12 cellular contexts compared by ENCODE assay signal in the genomic region with DNA sequence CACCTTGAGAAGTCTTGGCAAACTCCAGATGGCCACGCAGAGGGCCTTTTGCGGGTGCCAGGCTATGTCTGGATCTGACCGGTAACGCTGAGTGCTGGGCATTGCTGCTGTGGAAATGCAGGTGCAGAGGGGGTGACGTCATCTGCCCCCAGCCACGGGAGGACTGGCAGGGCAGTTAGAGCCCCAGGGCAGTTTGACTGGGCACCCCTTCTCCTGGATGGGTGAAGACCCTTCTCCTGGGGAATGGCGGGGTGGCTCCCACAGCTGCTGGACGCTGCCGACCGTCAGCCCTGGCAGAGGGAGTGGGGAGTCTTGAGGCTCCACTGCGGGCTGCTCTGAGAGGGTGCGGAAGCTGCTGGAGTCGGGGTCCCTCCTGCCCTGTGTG. TPM values are rescaled to one million over a fixed set of nuclear protein-coding genes. Genes with fewer than 3 reads are reported as not detected.
DNase-seq lines count a peak whose midpoint lies in the region; ATAC-seq, FAIRE-seq and TF ChIP-seq lines count a peak whose summit lies in the region.
"Had no signal": no experiment of that assay in that cellular context is flagged by ENCODE, and none has a peak within 500 bp of the region (broad histone marks: within the 10 kb centered on the region; RNA-seq: fewer than 3 reads in every experiment).

No MANE protein-coding gene starts in this region.

- DNase-seq in A673 (ENCODE audit: low spot score) = no peak
- DNase-seq in endothelial cell of umbilical vein (ENCODE audit: low read depth, low spot score) = no peak
- no peak for DNase-seq in neural crest cell (ENCODE audit: low read depth, low spot score)
- DNase-seq in NCI-H446 (lab: John Stamatoyannopoulos, UW) = no peak
- DNase-seq in islet precursor cell = no peak
- DNase-seq in activated effector memory CD4-positive, alpha-beta T cell treated with anti-CD3 and anti-CD28 coated beads, Interleukin-2, amount 50 U/mL, for 16 hours = no peak
- DNase-seq: BE2C, colonic mucosa, SIG-M5 had no signal

- intact Hi-C loops in A673 (cut with micrococcal nuclease; ENCODE audit: unreplicated experiment) (no loop called here), endothelial cell of umbilical vein (cut with micrococcal nuclease) (no loop called here)

- peak overlapping the region; percentile 92 for H3K27ac ChIP-seq in A673 (ENCODE audit: low read depth, low read length, poor library complexity, severe bottlenecking)
- no peak overlapping the region for H3K27ac ChIP-seq in OCI-LY3 (ENCODE audit: low read length)
- peak overlapping the region; percentile 88 for H3K27ac ChIP-seq in endothelial cell of umbilical vein (ENCODE audit: insufficient read depth, low read depth, low read length)
- H3K27ac ChIP-seq: colonic mucosa had no signal

- H2AFZ ChIP-seq in OCI-LY3 (ENCODE audit: low read depth, low read length) = no peak overlapping the region
- no peak overlapping the region for H2AFZ ChIP-seq in endothelial cell of umbilical vein (ENCODE audit: low read depth, low read length)

- H3K4me3 ChIP-seq in A673 (ENCODE audit: low read depth, low read length, poor library complexity, severe bottlenecking) = no peak overlapping the region
- no peak overlapping the region for H3K4me3 ChIP-seq in OCI-LY3 (ENCODE audit: low read length)
- no peak overlapping the region for H3K4me3 ChIP-seq in endothelial cell of umbilical vein (replicated peaks in 1 of 3; ENCODE audit: insufficient read depth in 1 of 3, low read depth in 1 of 3, low read length in 3 of 3)

- no peaks in the 10 kb centered on the region for H3K36me3 ChIP-seq in A673 (ENCODE audit: insufficient read depth, low read length, poor library complexity, severe bottlenecking)
- H3K36me3 ChIP-seq in OCI-LY3 (replicated peaks; ENCODE audit: low read depth, low read length) = no peaks in the 10 kb centered on the region
- H3K36me3 ChIP-seq in endothelial cell of umbilical vein (ENCODE audit: control insufficient read depth in 2 of 2, extremely low read depth in 1 of 2, insufficient read depth in 2 of 2, low read length in 2 of 2) = no peaks in the 10 kb centered on the region
- H3K36me3 ChIP-seq: BE2C, colonic mucosa had no signal

- CTCF ChIA-PET in A673 (lab: Charles Lee) = no interaction called here
- CTCF ChIA-PET in endothelial cell of umbilical vein (lab: Charles Lee) = interaction anchor here (3.2 kb wide), 1 partner anchor 19 kb away, joined by 13 read pairs; no protein-coding TSS in a partner anchor

- no peaks in the 10 kb centered on the region for H4K20me1 ChIP-seq in OCI-LY3 (ENCODE audit: insufficient read depth, low read length)
- H4K20me1 ChIP-seq in endothelial cell of umbilical vein (replicated peaks; ENCODE audit: control insufficient read depth, extremely low read depth, insufficient read depth, low read length) = no peaks in the 10 kb centered on the region

- TF ChIP-seq CTCF in A673 (conservative IDR thresholded peaks at IDR 0.05; ENCODE audit: low read depth, low read length) (no peak), OCI-LY3 (IDR thresholded peaks at IDR 0.05; ENCODE audit: low read depth, low read length) (no peak), endothelial cell of umbilical vein (IDR thresholded peaks at IDR 0.05; ENCODE audit: extremely low read depth in 1 of 2, insufficient read depth in 1 of 2, low read depth in 1 of 2, low read length in 2 of 2) (no peak), neural crest cell (conservative IDR thresholded peaks at IDR 0.05) (no peak)

- dilution Hi-C loops in endothelial cell of umbilical vein (cut with MboI; ENCODE audit: extremely low pct_ligation_motif_present, low sequenced_read_pairs) = no loop called here

- no peaks in the 10 kb centered on the region for H3K9me1 ChIP-seq in endothelial cell of umbilical vein (replicated peaks; ENCODE audit: control insufficient read depth, extremely low read depth, insufficient read depth, low read length)

- no peaks in the 10 kb centered on the region for H3K9me3 ChIP-seq in A673 (ENCODE audit: low read depth, low read length, poor library complexity, severe bottlenecking)
- no peaks in the 10 kb centered on the region for H3K9me3 ChIP-seq in OCI-LY3 (ENCODE audit: insufficient read depth, low read length)
- no peaks in the 10 kb centered on the region for H3K9me3 ChIP-seq in endothelial cell of umbilical vein (replicated peaks; ENCODE audit: control insufficient read depth, insufficient read depth, low read length)
- H3K9me3 ChIP-seq: BE2C, colonic mucosa had no signal

- POLR2A ChIA-PET in A673 (lab: Charles Lee; ENCODE audit: low non-redundant PET) = no interaction called here
- POLR2A ChIA-PET in endothelial cell of umbilical vein (lab: Charles Lee) = interaction anchor here (0.6 to 1.3 kb wide), 2 partner anchors 17 to 19 kb away, joined by 3 read pairs; no protein-coding TSS in a partner anchor

- H3K9ac ChIP-seq in OCI-LY3 (ENCODE audit: low read length) (no peak overlapping the region), endothelial cell of umbilical vein (replicated peaks; ENCODE audit: extremely low read depth, insufficient read depth, low read length) (peak overlapping the region; percentile 73)

- no peaks in the 10 kb centered on the region for H3K27me3 ChIP-seq in A673 (replicated peaks; ENCODE audit: insufficient read depth, low read depth, low read length, poor library complexity)
- no peaks in the 10 kb centered on the region for H3K27me3 ChIP-seq in OCI-LY3 (ENCODE audit: low read depth, low read length)
- no peaks in the 10 kb centered on the region for H3K27me3 ChIP-seq in endothelial cell of umbilical vein (ENCODE audit: control insufficient read depth in 2 of 2, insufficient read depth in 2 of 2, low read length in 2 of 2)
- H3K27me3 ChIP-seq: BE2C, colonic mucosa had no signal

- peaks cover 24% of the 10 kb centered on the region for H3K4me1 Mint-ChIP-seq in neural crest cell

- no peaks in the 10 kb centered on the region for H3K36me3 Mint-ChIP-seq in neural crest cell (ENCODE audit: low read depth)

- H3K27me3 Mint-ChIP-seq in neural crest cell (ENCODE audit: low read depth) = no peaks in the 10 kb centered on the region

- peak overlapping the region; percentile 94 for H3K27ac Mint-ChIP-seq in neural crest cell (ENCODE audit: unreplicated experiment)

- no peak for TF ChIP-seq POLR2A in endothelial cell of umbilical vein (IDR thresholded peaks at IDR 0.05; ENCODE audit: low read depth, low read length)

- ATAC-seq in HG02870 (IDR thresholded peaks at IDR 0.05; ENCODE audit: unreplicated experiment) = no peak

- no peaks in the 10 kb centered on the region for H3K9me3 Mint-ChIP-seq in neural crest cell

- no peaks in the 10 kb centered on the region for H3K79me2 ChIP-seq in OCI-LY3 (ENCODE audit: low read length)
- H3K79me2 ChIP-seq in endothelial cell of umbilical vein (ENCODE audit: control insufficient read depth, insufficient read depth, low read length) = no peaks in the 10 kb centered on the region

- no peak overlapping the region for H3K4me3 Mint-ChIP-seq in neural crest cell

- H3K4me2 ChIP-seq in OCI-LY3 (ENCODE audit: low read length) = peak overlapping the region; percentile 63; the same call in 1 of the 2 replicates
- H3K4me2 ChIP-seq in endothelial cell of umbilical vein (ENCODE audit: insufficient read depth, low read length) = no peak overlapping the region

- H3K4me1 ChIP-seq in A673 (ENCODE audit: insufficient read depth, low read length, poor library complexity, severe bottlenecking) (peaks cover 10% of the 10 kb centered on the region), OCI-LY3 (ENCODE audit: low read length) (peaks cover 40% of the 10 kb centered on the region), endothelial cell of umbilical vein (ENCODE audit: control insufficient read depth, extremely low read depth, insufficient read depth, low read length) (peaks cover 22% of the 10 kb centered on the region)
- H3K4me1 ChIP-seq: BE2C had no signal

- no peak for FAIRE-seq in endothelial cell of umbilical vein (lab: Jason Lieb, UNC)

- BruUV-seq in A673 (replicated peaks; lab: Mats Ljungman, UMichigan) (no TSS peak), endothelial cell of umbilical vein (replicated peaks; lab: Mats Ljungman, UMichigan) (no TSS peak)

TF ChIP-seq in endothelial cell of umbilical vein, 7 proteins besides CTCF, POLR2A, EP300 and RAD21:
- TF ChIP-seq MYC (IDR thresholded peaks at IDR 0.05; ENCODE audit: low read depth, low read length) = no peak
- TF ChIP-seq GATA2 (IDR thresholded peaks at IDR 0.05; ENCODE audit: insufficient read depth, insufficient read length, low read depth, low read length) = no peak
- TF ChIP-seq EZH2 (IDR thresholded peaks at IDR 0.05; ENCODE audit: borderline replicate concordance, low read depth, low read length, severe bottlenecking) = no peak
- no peak for TF ChIP-seq FOS (IDR thresholded peaks at IDR 0.05; ENCODE audit: borderline replicate concordance, insufficient read depth, low read length)
- TF ChIP-seq JUN (IDR thresholded peaks at IDR 0.05; ENCODE audit: borderline replicate concordance, insufficient read depth, insufficient read length, low read depth) = no peak
- no peak for TF ChIP-seq POLR2AphosphoS5 (IDR thresholded peaks at IDR 0.05; ENCODE audit: insufficient read depth, low read depth, low read length)
- TF ChIP-seq, protein P1, sequence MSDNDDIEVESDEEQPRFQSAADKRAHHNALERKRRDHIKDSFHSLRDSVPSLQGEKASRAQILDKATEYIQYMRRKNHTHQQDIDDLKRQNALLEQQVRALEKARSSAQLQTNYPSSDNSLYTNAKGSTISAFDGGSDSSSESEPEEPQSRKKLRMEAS (IDR thresholded peaks at IDR 0.05; ENCODE audit: insufficient read depth, insufficient read length) = no peak

RNA-seq across cellular contexts. Expression of a gene that starts 12.6 kb away (rescaled TPM):
- total RNA-seq in A673 (2021) (not detected in 2 replicates), endothelial cell of umbilical vein (not detected in 2 replicates), neural crest cell (not detected in 2 replicates)
- polyA plus RNA-seq in endothelial cell of umbilical vein = not detected in 2 replicates
- polyA plus RNA-seq in endothelial cell of umbilical vein (2011; cell fraction: cytosol; rRNA removed) = 0.09 TPM in 1 of 2 replicates, not detected in the other
- polyA plus RNA-seq in endothelial cell of umbilical vein (2011; cell fraction: nucleus; rRNA removed) = not detected in 2 replicates
- not detected in 2 replicates for polyA plus RNA-seq in endothelial cell of umbilical vein (2012)
- polyA minus RNA-seq in endothelial cell of umbilical vein = not detected in 2 replicates
- 1.6 TPM for polyA minus RNA-seq in endothelial cell of umbilical vein (2011; cell fraction: cytosol; rRNA and poly(A)+ RNA removed)
- not detected in 2 replicates for polyA minus RNA-seq in endothelial cell of umbilical vein (2011; cell fraction: nucleus; rRNA and poly(A)+ RNA removed)
- total RNA-seq: activated CD8-positive, alpha-beta memory T cell treated with anti-CD3 and anti-CD28 coated beads for 36 hours had no signal
